Comparison of ENCODE assay signal across 14 cellular contexts in genomic region chr1:204996981-204997380, GRCh38. TPM values are rescaled to one million over a fixed set of nuclear protein-coding genes. Genes with fewer than 3 reads are reported as not detected.
"Had no signal": no experiment of that assay in that cellular context is flagged by ENCODE, and none has a peak within 500 bp of the region (broad histone marks: within the 10 kb centered on the region; RNA-seq: fewer than 3 reads in every experiment).

No MANE protein-coding gene starts in this region.

- H3K4me3 Mint-ChIP-seq: activated CD4-positive, alpha-beta T cell treated with anti-CD3 and anti-CD28 coated beads for 36 hours; activated CD8-positive, alpha-beta T cell treated with anti-CD3 and anti-CD28 coated beads for 36 hours; activated naive CD4-positive, alpha-beta T cell treated with anti-CD3 and anti-CD28 coated beads for 36 hours; stimulated activated memory B cell treated with anti-CD40 and anti-IgM and Interleukin-4, amounts not matched to agents 10 μg/mL and 1 μg/mL and 100 μg/mL, for 72 hours; T-cell had no signal

- H3K27me3 Mint-ChIP-seq: activated CD4-positive, alpha-beta T cell treated with anti-CD3 and anti-CD28 coated beads for 36 hours; activated CD8-positive, alpha-beta T cell treated with anti-CD3 and anti-CD28 coated beads for 36 hours had no signal

- ATAC-seq: activated CD4-positive, alpha-beta T cell treated with anti-CD3 and anti-CD28 coated beads for 36 hours; activated CD8-positive, alpha-beta T cell treated with anti-CD3 and anti-CD28 coated beads for 36 hours; stimulated activated memory B cell treated with anti-CD40 and anti-IgM and Interleukin-4, amounts not matched to agents 10 μg/mL and 1 μg/mL and 100 μg/mL, for 72 hours; T-cell; upper lobe of right lung had no signal

- H3K36me3 ChIP-seq: neutrophil, upper lobe of right lung had no signal

- H3K27me3 ChIP-seq: neutrophil, right atrium auricular region, upper lobe of right lung had no signal

- H3K9me3 Mint-ChIP-seq: activated CD8-positive, alpha-beta T cell treated with anti-CD3 and anti-CD28 coated beads for 36 hours; activated naive CD4-positive, alpha-beta T cell treated with anti-CD3 and anti-CD28 coated beads for 36 hours; stimulated activated memory B cell treated with anti-CD40 and anti-IgM and Interleukin-4, amounts not matched to agents 10 μg/mL and 1 μg/mL and 100 μg/mL, for 72 hours; T-cell had no signal

- H3K4me3 ChIP-seq: right atrium auricular region, SK-N-MC, smooth muscle cell, upper lobe of right lung had no signal

- H3K36me3 Mint-ChIP-seq: stimulated activated memory B cell treated with anti-CD40 and anti-IgM and Interleukin-4, amounts not matched to agents 10 μg/mL and 1 μg/mL and 100 μg/mL, for 72 hours; T-cell had no signal

- DNase-seq: activated CD4-positive, alpha-beta T cell treated with anti-CD3 and anti-CD28 coated beads for 36 hours; activated CD8-positive, alpha-beta T cell treated with anti-CD3 and anti-CD28 coated beads for 36 hours; activated naive CD4-positive, alpha-beta T cell treated with anti-CD3 and anti-CD28 coated beads for 36 hours; central memory CD4-positive, alpha-beta T cell; cortex of kidney; effector memory CD4-positive, alpha-beta T cell; T-cell; upper lobe of right lung; WERI-Rb-1 had no signal

- H3K9me3 ChIP-seq: neutrophil, right atrium auricular region, upper lobe of right lung had no signal

- H3K4me1 ChIP-seq: upper lobe of right lung had no signal

- H3K27ac ChIP-seq: SK-N-MC, upper lobe of right lung, WERI-Rb-1 had no signal

- H3K27ac Mint-ChIP-seq: activated CD4-positive, alpha-beta T cell treated with anti-CD3 and anti-CD28 coated beads for 36 hours; activated CD8-positive, alpha-beta T cell treated with anti-CD3 and anti-CD28 coated beads for 36 hours; activated naive CD4-positive, alpha-beta T cell treated with anti-CD3 and anti-CD28 coated beads for 36 hours; stimulated activated memory B cell treated with anti-CD40 and anti-IgM and Interleukin-4, amounts not matched to agents 10 μg/mL and 1 μg/mL and 100 μg/mL, for 72 hours; T-cell had no signal

RNA-seq across cellular contexts. Expression of gene CNTN2, which starts 46.0 kb away (rescaled TPM):
- total RNA-seq: activated CD4-positive, alpha-beta T cell treated with anti-CD3 and anti-CD28 coated beads for 36 hours; activated CD8-positive, alpha-beta T cell treated with anti-CD3 and anti-CD28 coated beads for 36 hours; activated naive CD4-positive, alpha-beta T cell treated with anti-CD3 and anti-CD28 coated beads for 36 hours; smooth muscle cell; T-cell; upper lobe of right lung had no signal
- polyA plus RNA-seq: smooth muscle cell had no signal
